12 cellular contexts compared by ENCODE assay signal in the genomic region with DNA sequence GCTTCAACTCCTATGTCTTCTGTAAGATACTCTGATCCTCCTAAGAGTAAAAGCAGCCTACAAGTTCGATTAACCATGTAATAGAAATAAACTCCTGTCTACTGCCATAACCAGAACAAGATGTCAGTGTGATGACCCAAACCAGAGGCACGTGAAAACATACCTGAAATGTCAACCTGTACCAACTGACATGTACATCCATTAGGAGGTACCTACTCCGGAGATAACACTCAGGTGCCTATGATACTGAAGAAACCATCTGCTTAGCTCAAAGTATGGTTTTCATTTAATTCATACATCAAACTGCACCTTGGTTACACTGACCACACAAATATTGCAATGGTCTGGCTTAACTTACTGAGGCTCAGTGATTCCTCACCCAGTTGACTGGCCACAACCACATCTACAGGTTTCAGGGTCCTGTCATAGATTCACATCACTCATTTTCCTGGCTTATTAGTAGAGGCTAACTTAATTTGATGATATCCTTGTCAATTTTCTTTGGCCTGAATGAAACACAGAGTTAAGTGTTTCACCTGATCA. TPM values are rescaled to one million over a fixed set of nuclear protein-coding genes. Genes with fewer than 3 reads are reported as not detected.
DNase-seq lines count a peak whose midpoint lies in the region; ATAC-seq and TF ChIP-seq lines count a peak whose summit lies in the region.
"Had no signal": no experiment of that assay in that cellular context is flagged by ENCODE, and none has a peak within 500 bp of the region (broad histone marks: within the 10 kb centered on the region; RNA-seq: fewer than 3 reads in every experiment).

No MANE protein-coding gene starts in this region.

- peak overlapping the region; percentile 88 for H3K4me3 Mint-ChIP-seq in activated CD8-positive, alpha-beta memory T cell treated with anti-CD3 and anti-CD28 coated beads, Interleukin-2, amount 10 ng/mL, durations not matched to agents 7 days and 5 days
- H3K4me3 Mint-ChIP-seq in activated CD8-positive, alpha-beta T cell treated with anti-CD3 and anti-CD28 coated beads for 36 hours, result peak overlapping the region; percentile 92

- DNase-seq in activated CD8-positive, alpha-beta memory T cell treated with anti-CD3 and anti-CD28 coated beads, Interleukin-2, amount 10 ng/mL, durations not matched to agents 7 days and 5 days, result no peak
- no peak for DNase-seq in activated CD8-positive, alpha-beta memory T cell treated with anti-CD3 and anti-CD28 coated beads, Interleukin-2, amount 50 U/mL, for 4 hours
- no peak for DNase-seq in activated CD8-positive, alpha-beta T cell treated with anti-CD3 and anti-CD28 coated beads for 36 hours
- DNase-seq in lower lobe of right lung (no peak), SW480 (ENCODE audit: low spot score) (no peak), kidney tubule cell (ENCODE audit: low spot score) (no peak)
- DNase-seq: ACHN, adrenal gland, erythroblast, GDM1 had no signal

- no peaks in the 10 kb centered on the region for H3K9me3 ChIP-seq in lower lobe of right lung
- H3K9me3 ChIP-seq: adrenal gland had no signal

- H3K4me1 Mint-ChIP-seq in activated CD8-positive, alpha-beta memory T cell treated with anti-CD3 and anti-CD28 coated beads, Interleukin-2, amount 10 ng/mL, durations not matched to agents 7 days and 5 days, result peaks cover 69% of the 10 kb centered on the region
- peaks cover 42% of the 10 kb centered on the region for H3K4me1 Mint-ChIP-seq in activated CD8-positive, alpha-beta T cell treated with anti-CD3 and anti-CD28 coated beads for 36 hours (ENCODE audit: low read depth)

- peaks cover 45% of the 10 kb centered on the region for H3K36me3 Mint-ChIP-seq in activated CD8-positive, alpha-beta memory T cell treated with anti-CD3 and anti-CD28 coated beads, Interleukin-2, amount 10 ng/mL, durations not matched to agents 7 days and 5 days
- H3K36me3 Mint-ChIP-seq in activated CD8-positive, alpha-beta T cell treated with anti-CD3 and anti-CD28 coated beads for 36 hours (ENCODE audit: low read depth), result peaks cover 68% of the 10 kb centered on the region

- H3K27me3 Mint-ChIP-seq in activated CD8-positive, alpha-beta memory T cell treated with anti-CD3 and anti-CD28 coated beads, Interleukin-2, amount 10 ng/mL, durations not matched to agents 7 days and 5 days, result no peaks in the 10 kb centered on the region
- no peaks in the 10 kb centered on the region for H3K27me3 Mint-ChIP-seq in activated CD8-positive, alpha-beta T cell treated with anti-CD3 and anti-CD28 coated beads for 36 hours

- no peaks in the 10 kb centered on the region for H3K27me3 ChIP-seq in lower lobe of right lung (ENCODE audit: low read depth)
- H3K27me3 ChIP-seq: adrenal gland had no signal

- H3K36me3 ChIP-seq in lower lobe of right lung, result peaks cover 32% of the 10 kb centered on the region

- CTCF ChIA-PET in activated CD8-positive, alpha-beta memory T cell treated with anti-CD3 and anti-CD28 coated beads, Interleukin-2, amount 10 ng/mL, durations not matched to agents 7 days and 5 days (lab: Charles Lee), result interaction anchor here (0.7 to 1.5 kb wide), 7 partner anchors 22 to 94 kb away, joined by 3 to 6 read pairs (median 3); no protein-coding TSS in a partner anchor
- CTCF ChIA-PET in activated CD8-positive, alpha-beta T cell treated with anti-CD3 and anti-CD28 coated beads for 36 hours (lab: Charles Lee), result interaction anchor here (0.7 to 2.9 kb wide), 7 partner anchors 23 to 108 kb away, joined by 3 to 11 read pairs (median 3); no protein-coding TSS in a partner anchor

- H3K27ac Mint-ChIP-seq in activated CD8-positive, alpha-beta memory T cell treated with anti-CD3 and anti-CD28 coated beads, Interleukin-2, amount 10 ng/mL, durations not matched to agents 7 days and 5 days, result peak overlapping the region; percentile 43
- H3K27ac Mint-ChIP-seq in activated CD8-positive, alpha-beta T cell treated with anti-CD3 and anti-CD28 coated beads for 36 hours, result peak overlapping the region; percentile 73

- no peaks in the 10 kb centered on the region for H3K9me3 Mint-ChIP-seq in activated CD8-positive, alpha-beta memory T cell treated with anti-CD3 and anti-CD28 coated beads, Interleukin-2, amount 10 ng/mL, durations not matched to agents 7 days and 5 days (ENCODE audit: low read depth)
- H3K9me3 Mint-ChIP-seq in activated CD8-positive, alpha-beta T cell treated with anti-CD3 and anti-CD28 coated beads for 36 hours, result no peaks in the 10 kb centered on the region

- intact Hi-C loops in activated CD8-positive, alpha-beta T cell treated with anti-CD3 and anti-CD28 coated beads for 36 hours (cut with micrococcal nuclease), result loop anchor here (5.0 kb wide), 1 partner anchor 63 kb away; no protein-coding TSS in a partner anchor
- intact Hi-C loops in lower lobe of right lung (cut with DNase I), result no loop called here

- H3K4me3 ChIP-seq in lower lobe of right lung, result peak overlapping the region; percentile 98
- H3K4me3 ChIP-seq: adrenal gland had no signal

- POLR2A ChIA-PET in activated CD8-positive, alpha-beta T cell treated with anti-CD3 and anti-CD28 coated beads for 36 hours (lab: Charles Lee), result interaction anchor here (0.7 to 9.4 kb wide), 6 partner anchors 25 to 101 kb away, joined by 3 to 71 read pairs (median 4); no protein-coding TSS in a partner anchor

- no peak for TF ChIP-seq CTCF in activated CD8-positive, alpha-beta T cell treated with anti-CD3 and anti-CD28 coated beads for 36 hours (IDR thresholded peaks at IDR 0.05)
- no peak for TF ChIP-seq CTCF in lower lobe of right lung (IDR thresholded peaks at IDR 0.05)

- peaks cover 75% of the 10 kb centered on the region for H3K4me1 ChIP-seq in lower lobe of right lung

- ATAC-seq in activated CD8-positive, alpha-beta memory T cell treated with anti-CD3 and anti-CD28 coated beads, Interleukin-2, amount 10 ng/mL, durations not matched to agents 7 days and 5 days, result no peak
- no peak for ATAC-seq in activated CD8-positive, alpha-beta T cell treated with anti-CD3 and anti-CD28 coated beads for 36 hours
- ATAC-seq in lower lobe of right lung, result no peak
- ATAC-seq in HG03045 (IDR thresholded peaks at IDR 0.05; ENCODE audit: unreplicated experiment), result no peak

- H3K27ac ChIP-seq in lower lobe of right lung (no peak overlapping the region), temporal lobe (ENCODE audit: low read depth, low read length) (peak overlapping the region; percentile 96)
- H3K27ac ChIP-seq: adrenal gland had no signal

RNA-seq across cellular contexts. Expression of a gene that starts 4.4 kb away (rescaled TPM):
- total RNA-seq in activated CD8-positive, alpha-beta memory T cell treated with anti-CD3 and anti-CD28 coated beads, Interleukin-2, amount 10 ng/mL, durations not matched to agents 7 days and 5 days, result 10 to 100 TPM; 40.9 to 43.4 TPM
- 10 to 100 TPM; 40.8 to 42.6 TPM for total RNA-seq in activated CD8-positive, alpha-beta T cell treated with anti-CD3 and anti-CD28 coated beads for 36 hours
- total RNA-seq in lower lobe of right lung (42.3 TPM), temporal lobe (6.1 TPM)
